Comparison of ENCODE assay signal across 8 cellular contexts in genomic region chr13:20943519-20944012, GRCh38. TPM values are rescaled to one million over a fixed set of nuclear protein-coding genes. Genes with fewer than 3 reads are reported as not detected.
A peak's percentile ranks its signal among the peaks of the same experiment; 100 is the strongest.
DNase-seq lines count a peak whose midpoint lies in the region; ATAC-seq and TF ChIP-seq lines count a peak whose summit lies in the region.

No MANE protein-coding gene starts in this region.

- no peak overlapping the region for H3K27ac ChIP-seq in DOHH2 (ENCODE audit: low read depth, low read length)

- TF ChIP-seq CTCF in DOHH2 (IDR thresholded peaks at IDR 0.05; ENCODE audit: low read depth, low read length, poor library complexity, severe bottlenecking) (peak; percentile 82), choroid plexus epithelial cell (conservative IDR thresholded peaks at IDR 0.05; ENCODE audit: low read depth, low read length) (peak; percentile 99)

- H3K36me3 ChIP-seq in DOHH2 (ENCODE audit: control insufficient read depth, low read length): no peaks in the 10 kb centered on the region

- no peaks in the 10 kb centered on the region for H4K20me1 ChIP-seq in DOHH2 (ENCODE audit: control insufficient read depth, insufficient read depth, low read depth, low read length)

- H3K9me3 ChIP-seq in DOHH2 (ENCODE audit: control insufficient read depth, insufficient read depth, low read length): no peaks in the 10 kb centered on the region

- DNase-seq in NCI-H510A (lab: John Stamatoyannopoulos, UW) (peak; percentile 14), choroid plexus epithelial cell (ENCODE audit: low read depth) (peak; percentile 97), left colon (peak; percentile 86 to 89)
- peak; percentile 40 for DNase-seq in activated CD4-positive, alpha-beta T cell treated with anti-CD3 and anti-CD28 coated beads for 1 hour
- DNase-seq in stimulated activated CD4-positive, alpha-beta T cell treated with anti-CD3 and anti-CD28 coated beads, Interleukin-1b, Interleukin-23, amount 100 ng/mL, for 1 hour (ENCODE audit: low read depth in 2 of 2): peak; percentile 24 to 44

- H3K9me2 ChIP-seq in DOHH2 (replicated peaks; ENCODE audit: control insufficient read depth, low read length): no peaks in the 10 kb centered on the region

- ATAC-seq in HG02642 (IDR thresholded peaks at IDR 0.05; ENCODE audit: poor library complexity, unreplicated experiment) (peak; percentile 78), left colon (peak; percentile 95), HG03521 (IDR thresholded peaks at IDR 0.05; ENCODE audit: unreplicated experiment) (no peak)

- H3K4me3 ChIP-seq in DOHH2 (ENCODE audit: low read length) (no peak overlapping the region), choroid plexus epithelial cell (ENCODE audit: low read depth, low read length) (no peak overlapping the region)

- no peaks in the 10 kb centered on the region for H3F3A ChIP-seq in DOHH2 (ENCODE audit: control insufficient read depth, insufficient read depth)

- H3K79me2 ChIP-seq in DOHH2 (ENCODE audit: control insufficient read depth, low read length): no peaks in the 10 kb centered on the region

- no peak overlapping the region for H3K4me2 ChIP-seq in DOHH2 (ENCODE audit: low read length)

- no peaks in the 10 kb centered on the region for H3K4me1 ChIP-seq in DOHH2 (ENCODE audit: control insufficient read depth, low read length)

- intact Hi-C loops in left colon (cut with DNase I, micrococcal nuclease): loop anchor here in 1 of 2 donors (5.0 to 10.0 kb wide), 2 partner anchors 191 to 354 kb away; no protein-coding TSS in a partner anchor

- no peaks in the 10 kb centered on the region for H3K27me3 ChIP-seq in DOHH2 (ENCODE audit: control insufficient read depth, low read length)

RNA-seq across cellular contexts. Expression of gene XPO4, which starts 41.0 kb away (rescaled TPM):
- 10 to 100 TPM; 10.5 to 13.6 TPM for total RNA-seq in left colon

Comparison
In these comparisons a context has a peak if more than half of its experiments do, and no peak if none do; other contexts are left out.
1. DNase-seq: peak in every context shown above with its lines; median percentile 97 in choroid plexus epithelial cell; 88 in left colon; 40 in activated CD4-positive, alpha-beta T cell treated with anti-CD3 and anti-CD28 coated beads for 1 hour; 34 in stimulated activated CD4-positive, alpha-beta T cell treated with anti-CD3 and anti-CD28 coated beads, Interleukin-1b, Interleukin-23, amount 100 ng/mL, for 1 hour; 14 in NCI-H510A.